Comparison of ENCODE assay signal across 22 cellular contexts in genomic region chr13:74795526-74795925, GRCh38.
DNase-seq lines count a peak whose midpoint lies in the region; ATAC-seq lines count a peak whose summit lies in the region.
"Had no signal": no experiment of that assay in that cellular context is flagged by ENCODE, and none has a peak within 500 bp of the region (broad histone marks: within the 10 kb centered on the region; RNA-seq: fewer than 3 reads in every experiment).

No MANE protein-coding gene starts in this region.

- H3K27me3 ChIP-seq in neuron (ENCODE audit: insufficient read depth, low read length), result no peaks in the 10 kb centered on the region
- H3K27me3 ChIP-seq: BLaER1 treated with 17β-estradiol and CSF1 and Interleukin-3, amounts not matched to agents 10 nM and 100 nM; Peyer's patch; SJSA1 had no signal

- CTCF ChIA-PET in activated CD4-positive, alpha-beta T cell treated with anti-CD3 and anti-CD28 coated beads, Interleukin-2, amount 10 ng/mL, durations not matched to agents 7 days and 5 days (lab: Charles Lee), result no interaction called here

- H3K4me1 Mint-ChIP-seq in activated CD4-positive, alpha-beta T cell treated with anti-CD3 and anti-CD28 coated beads, Interleukin-2, amount 10 ng/mL, durations not matched to agents 24 days and 14 days, result no peaks in the 10 kb centered on the region
- H3K4me1 Mint-ChIP-seq in activated CD4-positive, alpha-beta T cell treated with anti-CD3 and anti-CD28 coated beads, Interleukin-2, amount 10 ng/mL, durations not matched to agents 7 days and 5 days, result no peaks in the 10 kb centered on the region
- H3K4me1 Mint-ChIP-seq: CD4-positive, alpha-beta memory T cell; H9; IgD-negative memory B cell had no signal

- no peak overlapping the region for H3K27ac Mint-ChIP-seq in activated CD4-positive, alpha-beta T cell treated with anti-CD3 and anti-CD28 coated beads, Interleukin-2, amount 10 ng/mL, durations not matched to agents 24 days and 14 days
- no peak overlapping the region for H3K27ac Mint-ChIP-seq in activated CD4-positive, alpha-beta T cell treated with anti-CD3 and anti-CD28 coated beads, Interleukin-2, amount 10 ng/mL, durations not matched to agents 7 days and 5 days
- H3K27ac Mint-ChIP-seq: CD4-positive, alpha-beta memory T cell; IgD-negative memory B cell had no signal

- H3K4me3 ChIP-seq in neuron (ENCODE audit: low read length), result no peak overlapping the region
- H3K4me3 ChIP-seq: BLaER1 treated with 17β-estradiol and CSF1 and Interleukin-3, amounts not matched to agents 10 nM and 100 nM; Peyer's patch; SJSA1 had no signal

- DNase-seq in activated CD4-positive, alpha-beta T cell treated with anti-CD3 and anti-CD28 coated beads, Interleukin-2, amount 10 ng/mL, durations not matched to agents 24 days and 14 days, result peak; percentile 1
- DNase-seq in activated CD4-positive, alpha-beta T cell treated with anti-CD3 and anti-CD28 coated beads, Interleukin-2, amount 10 ng/mL, durations not matched to agents 7 days and 5 days, result no peak
- DNase-seq in foreskin melanocyte (peak; percentile 90), cardiac septum (ENCODE audit: low spot score) (no peak)
- no peak for DNase-seq in activated naive CD4-positive, alpha-beta T cell treated with Interleukin-2 at 50 U/mL for 16 hours
- DNase-seq: ACHN; CD4-positive, alpha-beta memory T cell; DND-41; H9; MV-4-11; NCI-H1694; NCI-H2081 treated with DMSO at 0.1 percent for 48 hours; NCI-H2171 treated with DMSO at 0.1 percent for 48 hours; NCI-H524 treated with DMSO at 0.1 percent for 48 hours; NCI-H82; Peyer's patch had no signal

- peaks cover 4% of the 10 kb centered on the region for H3K9me3 ChIP-seq in neuron (ENCODE audit: low read length)
- H3K9me3 ChIP-seq: Peyer's patch, SJSA1 had no signal

- H3K36me3 ChIP-seq in neuron (ENCODE audit: insufficient read depth, low read length), result no peaks in the 10 kb centered on the region
- H3K36me3 ChIP-seq: BLaER1 treated with 17β-estradiol and CSF1 and Interleukin-3, amounts not matched to agents 10 nM and 100 nM; Peyer's patch; SJSA1 had no signal

- no peak overlapping the region for H3K4me3 Mint-ChIP-seq in activated CD4-positive, alpha-beta T cell treated with anti-CD3 and anti-CD28 coated beads, Interleukin-2, amount 10 ng/mL, durations not matched to agents 24 days and 14 days
- H3K4me3 Mint-ChIP-seq in activated CD4-positive, alpha-beta T cell treated with anti-CD3 and anti-CD28 coated beads, Interleukin-2, amount 10 ng/mL, durations not matched to agents 7 days and 5 days, result no peak overlapping the region
- H3K4me3 Mint-ChIP-seq: CD4-positive, alpha-beta memory T cell; H9; IgD-negative memory B cell had no signal

- no peaks in the 10 kb centered on the region for H3K36me3 Mint-ChIP-seq in activated CD4-positive, alpha-beta T cell treated with anti-CD3 and anti-CD28 coated beads, Interleukin-2, amount 10 ng/mL, durations not matched to agents 24 days and 14 days (ENCODE audit: low read depth)
- no peaks in the 10 kb centered on the region for H3K36me3 Mint-ChIP-seq in activated CD4-positive, alpha-beta T cell treated with anti-CD3 and anti-CD28 coated beads, Interleukin-2, amount 10 ng/mL, durations not matched to agents 7 days and 5 days (ENCODE audit: low read depth)
- H3K36me3 Mint-ChIP-seq: CD4-positive, alpha-beta memory T cell; IgD-negative memory B cell had no signal

- no peaks in the 10 kb centered on the region for H3K9me3 Mint-ChIP-seq in activated CD4-positive, alpha-beta T cell treated with anti-CD3 and anti-CD28 coated beads, Interleukin-2, amount 10 ng/mL, durations not matched to agents 24 days and 14 days
- H3K9me3 Mint-ChIP-seq in activated CD4-positive, alpha-beta T cell treated with anti-CD3 and anti-CD28 coated beads, Interleukin-2, amount 10 ng/mL, durations not matched to agents 7 days and 5 days, result no peaks in the 10 kb centered on the region
- H3K9me3 Mint-ChIP-seq: H9 had no signal

- POLR2A ChIA-PET in activated CD4-positive, alpha-beta T cell treated with anti-CD3 and anti-CD28 coated beads, Interleukin-2, amount 10 ng/mL, durations not matched to agents 7 days and 5 days (lab: Charles Lee), result no interaction called here

- H3K4me1 ChIP-seq in neuron (ENCODE audit: insufficient read depth, low read length), result peaks cover 6% of the 10 kb centered on the region
- H3K4me1 ChIP-seq: Peyer's patch, SJSA1 had no signal

- H3K27me3 Mint-ChIP-seq in activated CD4-positive, alpha-beta T cell treated with anti-CD3 and anti-CD28 coated beads, Interleukin-2, amount 10 ng/mL, durations not matched to agents 24 days and 14 days, result peaks cover 2% of the 10 kb centered on the region
- peaks cover 3% of the 10 kb centered on the region for H3K27me3 Mint-ChIP-seq in activated CD4-positive, alpha-beta T cell treated with anti-CD3 and anti-CD28 coated beads, Interleukin-2, amount 10 ng/mL, durations not matched to agents 7 days and 5 days
- H3K27me3 Mint-ChIP-seq: IgD-negative memory B cell had no signal

- no peak for ATAC-seq in HG03439 (IDR thresholded peaks at IDR 0.05; ENCODE audit: unreplicated experiment)
- no peak for ATAC-seq in activated CD4-positive, CD25-positive, alpha-beta regulatory T cell treated with anti-CD3 and anti-CD28 coated beads, Interleukin-2, amount 50 U/mL, for 24 hours

- peak overlapping the region; percentile 30 for H2AFZ ChIP-seq in neuron (ENCODE audit: low read depth, low read length)

- intact Hi-C loops in activated CD4-positive, alpha-beta T cell treated with anti-CD3 and anti-CD28 coated beads, Interleukin-2, amount 10 ng/mL, durations not matched to agents 24 days and 14 days (cut with micrococcal nuclease), result no loop called here
- intact Hi-C loops in cardiac septum (cut with DNase I), result no loop called here

Comparison
In these comparisons a context has a peak if more than half of its experiments do, and no peak if none do; other contexts are left out.
1. DNase-seq: peak in activated CD4-positive, alpha-beta T cell treated with anti-CD3 and anti-CD28 coated beads, Interleukin-2, amount 10 ng/mL, durations not matched to agents 24 days and 14 days (single experiment) and foreskin melanocyte (single experiment); none in activated CD4-positive, alpha-beta T cell treated with anti-CD3 and anti-CD28 coated beads, Interleukin-2, amount 10 ng/mL, durations not matched to agents 7 days and 5 days (single experiment), activated naive CD4-positive, alpha-beta T cell treated with Interleukin-2 at 50 U/mL for 16 hours (single experiment) and cardiac septum (single experiment).